15 cellular contexts compared by ENCODE assay signal in the genomic region with DNA sequence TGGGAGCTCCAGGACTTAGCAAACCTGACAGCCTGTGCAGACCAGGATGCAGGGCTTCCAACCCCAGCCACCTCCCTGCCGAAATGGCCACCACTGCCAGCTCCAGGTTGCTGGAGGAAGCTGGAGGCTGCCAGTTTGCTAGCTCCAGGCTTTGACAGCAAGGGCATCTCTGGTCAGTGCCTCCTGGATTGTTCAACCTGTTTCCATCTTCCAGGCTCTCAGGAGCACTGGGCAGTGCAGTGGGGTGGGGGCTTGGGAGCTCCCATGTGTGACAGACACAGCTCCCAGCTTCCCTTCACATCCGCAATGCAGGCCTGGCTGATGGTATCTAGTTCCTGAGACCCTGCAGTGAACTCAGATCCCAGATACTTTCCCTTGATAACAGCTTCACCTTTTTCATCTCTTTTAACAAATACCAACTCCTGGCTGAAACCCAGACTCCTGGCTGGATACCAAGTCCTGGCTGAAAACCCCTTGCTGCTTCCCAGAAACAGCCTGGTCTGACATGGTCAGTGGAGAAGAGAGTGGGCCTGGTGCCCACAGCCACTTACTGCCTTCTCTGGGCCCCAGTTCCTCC. TPM values are rescaled to one million over a fixed set of nuclear protein-coding genes. Genes with fewer than 3 reads are reported as not detected.
DNase-seq lines count a peak whose midpoint lies in the region; ATAC-seq and TF ChIP-seq lines count a peak whose summit lies in the region.
"Had no signal": no experiment of that assay in that cellular context is flagged by ENCODE, and none has a peak within 500 bp of the region (broad histone marks: within the 10 kb centered on the region; RNA-seq: fewer than 3 reads in every experiment).

No MANE protein-coding gene starts in this region.

- no peaks in the 10 kb centered on the region for H3K9me3 ChIP-seq in right cardiac atrium (ENCODE audit: control insufficient read depth, low read length)
- H3K9me3 ChIP-seq in sigmoid colon = no peaks in the 10 kb centered on the region
- no peaks in the 10 kb centered on the region for H3K9me3 ChIP-seq in testis
- H3K9me3 ChIP-seq: uterus had no signal

- no peak for ATAC-seq in right cardiac atrium

- TF ChIP-seq CTCF in sigmoid colon (IDR thresholded peaks at IDR 0.05) = no peak
- TF ChIP-seq CTCF in testis (IDR thresholded peaks at IDR 0.05) = no peak

- 73% methylated on average over 2 of the region's 2 CpGs for WGBS in right cardiac atrium
- 84 to 91% methylated on average over 2 of the region's 2 CpGs for WGBS in sigmoid colon, 2 donors
- 71 to 89% methylated on average over 1 to 2 of the region's 2 CpGs for WGBS in testis, 2 donors

- no peak for TF ChIP-seq POLR2A in sigmoid colon (IDR thresholded peaks at IDR 0.05)
- TF ChIP-seq POLR2A in testis (IDR thresholded peaks at IDR 0.05) = no peak

- no peak for TF ChIP-seq EP300 in sigmoid colon (IDR thresholded peaks at IDR 0.05)

- H3K36me3 ChIP-seq in sigmoid colon (no peaks in the 10 kb centered on the region), testis (ENCODE audit: low read depth, missing control alignments) (no peaks in the 10 kb centered on the region)
- H3K36me3 ChIP-seq: neural progenitor cell, uterus had no signal

- intact Hi-C loops in right cardiac atrium (cut with DNase I) = no loop called here
- intact Hi-C loops in sigmoid colon (cut with DNase I) = no loop called here
- intact Hi-C loops in testis (cut with DNase I; ENCODE audit: low total_unique reads) = no loop called here

- peak; percentile 41 for DNase-seq in activated effector memory CD4-positive, alpha-beta T cell treated with anti-CD3 and anti-CD28 coated beads, Interleukin-2, amount 50 U/mL, for 16 hours
- no peak for DNase-seq in activated effector memory CD4-positive, alpha-beta T cell treated with Interleukin-2 at 50 U/mL for 16 hours
- DNase-seq in NCI-H2196 treated with DMSO at 0.1 percent for 48 hours (lab: John Stamatoyannopoulos, UW; ENCODE audit: unreplicated experiment) = peak; percentile 29
- peak; percentile 4 to 35 (median 10) for DNase-seq in right cardiac atrium
- peak; percentile 33 for DNase-seq in sigmoid colon
- DNase-seq in testis = no peak
- no peak for DNase-seq in kidney tubule cell (ENCODE audit: low spot score)
- DNase-seq in hepatic stellate cell (ENCODE audit: low spot score) = no peak
- DNase-seq: CD4-positive, alpha-beta T cell; central memory CD4-positive, alpha-beta T cell; GF-D8; kidney glomerular epithelial cell; NCI-H2029 treated with DMSO at 0.1 percent for 48 hours had no signal

- no peak overlapping the region for H3K27ac ChIP-seq in right cardiac atrium (ENCODE audit: low read length)
- H3K27ac ChIP-seq in sigmoid colon = no peak overlapping the region
- no peak overlapping the region for H3K27ac ChIP-seq in testis
- H3K27ac ChIP-seq: neural progenitor cell, uterus had no signal

- H3K4me3 ChIP-seq in right cardiac atrium (ENCODE audit: low read length) = no peak overlapping the region
- H3K4me3 ChIP-seq in sigmoid colon = no peak overlapping the region
- no peak overlapping the region for H3K4me3 ChIP-seq in testis
- H3K4me3 ChIP-seq: neural progenitor cell, uterus had no signal

- H3K27me3 ChIP-seq in right cardiac atrium (ENCODE audit: control insufficient read depth, insufficient read depth) = no peaks in the 10 kb centered on the region
- H3K27me3 ChIP-seq in sigmoid colon = no peaks in the 10 kb centered on the region
- no peaks in the 10 kb centered on the region for H3K27me3 ChIP-seq in testis
- H3K27me3 ChIP-seq: neural progenitor cell, uterus had no signal

- no peaks in the 10 kb centered on the region for H3K4me1 ChIP-seq in right cardiac atrium (ENCODE audit: control insufficient read depth, insufficient read depth, low read length)
- H3K4me1 ChIP-seq in sigmoid colon = no peaks in the 10 kb centered on the region
- H3K4me1 ChIP-seq in testis = no peaks in the 10 kb centered on the region
- H3K4me1 ChIP-seq: neural progenitor cell, uterus had no signal

RNA-seq across cellular contexts. Expression of a gene that starts 20.8 kb away (rescaled TPM):
- under 1 TPM; 0.23 to 0.47 (median 0.33) TPM for total RNA-seq in right cardiac atrium
- 0.59 TPM for polyA plus RNA-seq in right cardiac atrium
- 1 to 10 TPM; 1.8 to 6.5 (median 4.6) TPM for total RNA-seq in sigmoid colon
- polyA plus RNA-seq in sigmoid colon = 1 to 10 TPM in 1 of 3 donors, not detected in 2; 3.4 TPM
- total RNA-seq in testis = 1 to 10 TPM; 7.3 to 9.5 TPM
- polyA plus RNA-seq in testis (ENCODE audit: insufficient read depth, low read depth, low replicate concordance) = 5.1 TPM
- total RNA-seq: CD4-positive, alpha-beta T cell had no signal

Comparison
In these comparisons a context has a peak if more than half of its experiments do, and no peak if none do; other contexts are left out.
1. DNase-seq: peak in activated effector memory CD4-positive, alpha-beta T cell treated with anti-CD3 and anti-CD28 coated beads, Interleukin-2, amount 50 U/mL, for 16 hours (single experiment), NCI-H2196 treated with DMSO at 0.1 percent for 48 hours (single experiment), right cardiac atrium (3 of 3) and sigmoid colon (single experiment); none in activated effector memory CD4-positive, alpha-beta T cell treated with Interleukin-2 at 50 U/mL for 16 hours (single experiment), testis (single experiment), kidney tubule cell (single experiment) and hepatic stellate cell (single experiment).